ENCODE assay signal across 9 cellular contexts in the genomic region with DNA sequence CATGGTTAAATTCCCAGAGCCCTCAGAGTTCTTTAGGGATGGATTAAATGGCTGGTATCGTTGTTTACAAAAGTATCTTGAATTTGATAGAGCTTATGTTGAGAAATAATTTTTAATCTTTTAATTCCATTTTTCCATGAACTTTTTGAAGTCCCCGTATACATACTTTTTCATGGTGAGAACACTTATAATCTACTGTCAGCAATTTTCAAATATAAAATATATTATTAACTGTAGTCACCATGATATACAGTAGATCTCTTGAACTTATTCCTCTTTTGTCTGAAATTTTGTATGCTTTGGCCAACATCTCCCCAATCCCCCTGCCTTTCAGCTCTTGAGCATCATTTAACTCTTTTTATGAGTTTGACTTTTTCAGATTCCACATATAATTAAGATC. TPM values are rescaled to one million over a fixed set of nuclear protein-coding genes. Genes with fewer than 3 reads are reported as not detected.
"Had no signal": no experiment of that assay in that cellular context is flagged by ENCODE, and none has a peak within 500 bp of the region (broad histone marks: within the 10 kb centered on the region; RNA-seq: fewer than 3 reads in every experiment).

No MANE protein-coding gene starts in this region.

- H3K4me3 ChIP-seq: GM23338 had no signal

- H3K4me1 Mint-ChIP-seq: GM23338, H9 had no signal

- ATAC-seq: GM23338 had no signal

- FAIRE-seq: H54, HTR-8/SVneo had no signal

- H3K4me3 Mint-ChIP-seq: GM23338, H9 had no signal

- DNase-seq: H9, HCEC 1CT, IMR-90, KBM-7 had no signal

- H3K27ac ChIP-seq: KMS-11 had no signal

- H3K27ac Mint-ChIP-seq: GM23338 had no signal

RNA-seq across cellular contexts. Expression of a gene that starts 9.4 kb away (rescaled TPM):
- total RNA-seq: HT-29, IMR-90 had no signal
